Comparison of ENCODE assay signal across 4 cellular contexts in the genomic region with DNA sequence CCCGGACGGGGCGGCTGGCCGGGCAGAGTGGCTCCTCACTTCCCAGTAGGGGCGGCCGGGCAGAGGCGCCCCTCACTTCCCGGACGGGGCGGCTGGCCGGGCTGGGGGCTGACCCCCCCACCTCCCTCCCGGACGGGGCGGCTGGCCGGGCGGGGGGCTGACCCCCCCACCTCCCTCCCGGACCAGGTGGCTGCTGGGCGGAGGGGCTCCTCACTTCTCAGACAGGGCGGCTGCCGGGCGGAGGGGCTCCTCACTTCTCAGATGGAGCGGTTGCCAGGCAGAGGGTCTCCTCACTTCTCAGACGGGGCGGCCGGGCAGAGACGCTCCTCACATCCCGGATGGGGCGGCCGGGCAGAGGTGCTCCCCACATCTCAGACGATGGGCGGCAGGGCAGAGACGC. TPM values are rescaled to one million over a fixed set of nuclear protein-coding genes. Genes with fewer than 3 reads are reported as not detected.
"Had no signal": no experiment of that assay in that cellular context is flagged by ENCODE, and none has a peak within 500 bp of the region (broad histone marks: within the 10 kb centered on the region; RNA-seq: fewer than 3 reads in every experiment).

No MANE protein-coding gene starts in this region.

RNA-seq across cellular contexts. Expression of gene CFB, which starts 13.8 kb away (rescaled TPM):
- total RNA-seq: GM23338, H1, H7 had no signal

RNA-seq across cellular contexts. Expression of gene ZBTB12, which starts 30.3 kb away (rescaled TPM):
- polyA plus RNA-seq: GM23248 had no signal
